In genomic region chr11:71062199-71062598, GRCh38 we compare ENCODE assay signal across 13 cellular contexts.
A peak's percentile ranks its signal among the peaks of the same experiment; 100 is the strongest.
DNase-seq lines count a peak whose midpoint lies in the region; ATAC-seq and TF ChIP-seq lines count a peak whose summit lies in the region.
"Had no signal": no experiment of that assay in that cellular context is flagged by ENCODE, and none has a peak within 500 bp of the region (broad histone marks: within the 10 kb centered on the region; RNA-seq: fewer than 3 reads in every experiment).

No MANE protein-coding gene starts in this region.

- H3K9ac ChIP-seq in PC-3 (ENCODE audit: low read length), result no peak overlapping the region

- peak; percentile 44 for TF ChIP-seq CTCF in Calu3 (IDR thresholded peaks at IDR 0.05; ENCODE audit: unreplicated experiment)
- TF ChIP-seq CTCF in PC-3 (conservative IDR thresholded peaks at IDR 0.05; ENCODE audit: low read depth, low read length), result 0 out of 2 replicates have a peak, but pooled peaks have one; percentile 16
- peak; percentile 27 for TF ChIP-seq CTCF in epithelial cell of proximal tubule (conservative IDR thresholded peaks at IDR 0.05; ENCODE audit: low read depth, low read length)
- TF ChIP-seq CTCF in suprapubic skin (IDR thresholded peaks at IDR 0.05), result no peak

- H3F3A ChIP-seq in PC-3 (ENCODE audit: low read length, unreplicated experiment), result no peaks in the 10 kb centered on the region

- H3K4me3 ChIP-seq in H7 (ENCODE audit: insufficient read depth, low read depth, low read length) (no peak overlapping the region), PC-3 (ENCODE audit: low read length) (no peak overlapping the region), epithelial cell of proximal tubule (ENCODE audit: low read depth, low read length) (no peak overlapping the region), suprapubic skin (no peak overlapping the region)
- H3K4me3 ChIP-seq: A549, GM12878 had no signal

- intact Hi-C loops in Calu3 (cut with micrococcal nuclease; ENCODE audit: unreplicated experiment), result no loop called here
- intact Hi-C loops in PC-3 (cut with micrococcal nuclease), result no loop called here

- no peak overlapping the region for H3K4me2 ChIP-seq in PC-3 (ENCODE audit: low read length)
- H3K4me2 ChIP-seq: A549 had no signal

- no peaks in the 10 kb centered on the region for H3K36me3 ChIP-seq in H7 (replicated peaks; ENCODE audit: control insufficient read depth, insufficient read depth, low read length)
- H3K36me3 ChIP-seq in PC-3 (ENCODE audit: low read depth, low read length), result no peaks in the 10 kb centered on the region
- H3K36me3 ChIP-seq in suprapubic skin, result no peaks in the 10 kb centered on the region

- H2AFZ ChIP-seq in PC-3 (ENCODE audit: low read length), result no peak overlapping the region

- no TSS peak for BruUV-seq in Calu3 (replicated peaks; lab: Mats Ljungman, UMichigan)
- BruUV-seq in PC-3 (replicated peaks; lab: Mats Ljungman, UMichigan), result no TSS peak

- H3K27me3 ChIP-seq in H7 (ENCODE audit: control insufficient read depth, insufficient read depth, low read length), result no peaks in the 10 kb centered on the region
- no peaks in the 10 kb centered on the region for H3K27me3 ChIP-seq in PC-3 (ENCODE audit: low read length)
- peaks cover 17% of the 10 kb centered on the region for H3K27me3 ChIP-seq in suprapubic skin

- no peaks in the 10 kb centered on the region for H3K9me3 Mint-ChIP-seq in Calu3 (ENCODE audit: low read depth, unreplicated experiment)

- H3K4me1 Mint-ChIP-seq in Calu3 (ENCODE audit: low read depth, unreplicated experiment), result no peaks in the 10 kb centered on the region

- TF ChIP-seq EP300 in suprapubic skin (IDR thresholded peaks at IDR 0.05), result no peak

- H3K27ac ChIP-seq in PC-3 (ENCODE audit: low read length) (no peak overlapping the region), suprapubic skin (no peak overlapping the region)
- H3K27ac ChIP-seq: A549 had no signal

- no peaks in the 10 kb centered on the region for H3K9me2 ChIP-seq in PC-3 (replicated peaks; ENCODE audit: low read length)

- WGBS in suprapubic skin, result 92% methylated on average over 3 of the region's 3 CpGs

- no peak for TF ChIP-seq POLR2A in suprapubic skin (IDR thresholded peaks at IDR 0.05)

- ATAC-seq in PC-3, result no peak
- ATAC-seq in HG02884 (IDR thresholded peaks at IDR 0.05; ENCODE audit: unreplicated experiment), result no peak
- ATAC-seq: A549, GM12878 had no signal

- no peaks in the 10 kb centered on the region for H3K27me3 Mint-ChIP-seq in Calu3 (ENCODE audit: unreplicated experiment)

- DNase-seq in Calu3, result no peak
- peak; percentile 64 for DNase-seq in H7
- no peak for DNase-seq in PC-3
- no peak for DNase-seq in epithelial cell of proximal tubule (ENCODE audit: low read depth)
- DNase-seq in activated naive CD4-positive, alpha-beta T cell (lab: John Stamatoyannopoulos, UW), result no peak
- no peak for DNase-seq in NCI-H1092 (lab: John Stamatoyannopoulos, UW)
- DNase-seq in suprapubic skin (ENCODE audit: low spot score in 2 of 2), result no peak
- DNase-seq: DMS 273 treated with DMSO at 0.1 percent for 48 hours, KG1 had no signal

- no peak overlapping the region for H3K27ac Mint-ChIP-seq in Calu3 (ENCODE audit: unreplicated experiment)
- H3K27ac Mint-ChIP-seq: IgD-negative memory B cell had no signal

- no peaks in the 10 kb centered on the region for H3K79me2 ChIP-seq in PC-3 (ENCODE audit: low read length)

- H4K20me1 ChIP-seq in PC-3 (ENCODE audit: low read length), result no peaks in the 10 kb centered on the region

- H3K4me1 ChIP-seq in PC-3 (ENCODE audit: insufficient read depth, low read length), result no peaks in the 10 kb centered on the region
- no peaks in the 10 kb centered on the region for H3K4me1 ChIP-seq in suprapubic skin

- CTCF ChIA-PET in Calu3 (lab: Charles Lee), result interaction anchor here (0.7 kb wide), 1 partner anchor 580 kb away, joined by 6 read pairs; no protein-coding TSS in a partner anchor
- CTCF ChIA-PET in PC-3 (lab: Charles Lee), result no interaction called here

- H3K9me3 ChIP-seq in PC-3 (ENCODE audit: low read length) (no peaks in the 10 kb centered on the region), suprapubic skin (no peaks in the 10 kb centered on the region)
- H3K9me3 ChIP-seq: A549 had no signal

- POLR2A ChIA-PET in PC-3 (lab: Charles Lee; ENCODE audit: unreplicated experiment), result no interaction called here

- H3K36me3 Mint-ChIP-seq in Calu3 (ENCODE audit: insufficient read depth, unreplicated experiment), result peaks cover 6% of the 10 kb centered on the region
- H3K36me3 Mint-ChIP-seq: IgD-negative memory B cell had no signal

- H3K4me3 Mint-ChIP-seq in Calu3 (ENCODE audit: low read depth, unreplicated experiment), result no peak overlapping the region
- H3K4me3 Mint-ChIP-seq: IgD-negative memory B cell had no signal

Comparison
In these comparisons a context has a peak if more than half of its experiments do, and no peak if none do; other contexts are left out.
1. CTCF ChIP-seq: peak in Calu3 (single experiment), PC-3 (single experiment) and epithelial cell of proximal tubule (single experiment); none in suprapubic skin (0 of 2).